Comparison of ENCODE assay signal across 14 cellular contexts in the genomic region with DNA sequence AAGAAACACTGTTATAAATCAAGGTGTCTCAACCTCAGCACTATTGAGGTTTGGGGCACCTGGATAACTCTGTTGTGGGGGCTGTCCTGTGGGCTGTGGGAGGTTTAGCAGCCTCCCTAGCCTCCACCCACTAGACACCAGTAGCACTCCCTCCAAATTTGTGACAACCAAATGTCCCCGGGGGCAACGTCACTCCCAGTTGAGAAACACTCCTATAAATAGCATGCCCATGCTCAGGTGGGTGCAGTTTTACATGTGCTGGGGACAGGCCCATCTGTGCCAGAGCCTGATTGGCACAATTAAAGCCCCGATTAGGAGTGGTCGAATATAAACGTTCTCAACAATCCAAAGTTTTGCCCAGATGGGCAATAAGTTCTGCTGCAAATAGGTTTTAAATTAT.
DNase-seq lines count a peak whose midpoint lies in the region; ATAC-seq and TF ChIP-seq lines count a peak whose summit lies in the region.
"Had no signal": no experiment of that assay in that cellular context is flagged by ENCODE, and none has a peak within 500 bp of the region (broad histone marks: within the 10 kb centered on the region; RNA-seq: fewer than 3 reads in every experiment).

No MANE protein-coding gene starts in this region.

- H3K27ac Mint-ChIP-seq in T-helper 17 cell = no peak overlapping the region
- H3K27ac Mint-ChIP-seq: B cell; CD4-positive, alpha-beta memory T cell had no signal

- 23 to 28% (median 26%) methylated on average over 5 of the region's 5 CpGs for WGBS in psoas muscle, 3 donors

- DNase-seq in DMS 273 (lab: John Stamatoyannopoulos, UW; ENCODE audit: unreplicated experiment) (peak; percentile 36), adipocyte (ENCODE audit: low read depth) (no peak), psoas muscle (peak; percentile 47 to 59), T-helper 17 cell (no peak)
- DNase-seq: CD4-positive, alpha-beta memory T cell; GF-D8 had no signal

- peak overlapping the region; percentile 74 for H3K9ac ChIP-seq in adipocyte (ENCODE audit: low read length)
- H3K9ac ChIP-seq: KMS-11 had no signal

- H3K4me3 ChIP-seq in HEK293 (ENCODE audit: low read depth, low read length) (no peak overlapping the region), adipocyte (ENCODE audit: low read length) (no peak overlapping the region), psoas muscle (no peak overlapping the region)

- H3K9me3 ChIP-seq in HEK293 (ENCODE audit: control insufficient read depth, insufficient read depth, low read depth, low read length) = no peaks in the 10 kb centered on the region
- no peaks in the 10 kb centered on the region for H3K9me3 ChIP-seq in adipocyte (ENCODE audit: control insufficient read depth, low read length)
- H3K9me3 ChIP-seq in psoas muscle = no peaks in the 10 kb centered on the region
- no peaks in the 10 kb centered on the region for H3K9me3 ChIP-seq in T-helper 17 cell (ENCODE audit: control insufficient read depth, low read length, poor library complexity, severe bottlenecking)

- H3K27ac ChIP-seq in HEK293 (ENCODE audit: extremely low read depth, low read depth, low read length) (no peak overlapping the region), psoas muscle (peak overlapping the region; percentile 84)
- H3K27ac ChIP-seq: C4-2B, KMS-11 had no signal

- H3K4me1 Mint-ChIP-seq in T-helper 17 cell = no peaks in the 10 kb centered on the region
- H3K4me1 Mint-ChIP-seq: B cell; CD4-positive, alpha-beta memory T cell had no signal

- H3K36me3 ChIP-seq in HEK293 (ENCODE audit: control insufficient read depth in 2 of 2, insufficient read depth in 1 of 2, low read length in 2 of 2) = no peaks in the 10 kb centered on the region
- no peaks in the 10 kb centered on the region for H3K36me3 ChIP-seq in adipocyte (ENCODE audit: control insufficient read depth, insufficient read depth, low read length, severe bottlenecking)
- no peaks in the 10 kb centered on the region for H3K36me3 ChIP-seq in psoas muscle (ENCODE audit: insufficient read depth in 1 of 2, low read depth in 1 of 2)

- H3K27me3 Mint-ChIP-seq in T-helper 17 cell = peaks cover 10% of the 10 kb centered on the region
- H3K27me3 Mint-ChIP-seq: CD4-positive, alpha-beta memory T cell had no signal

- POLR2A ChIA-PET in HEK293 (lab: Yijun Ruan, JAX) = no interaction called here

- intact Hi-C loops in psoas muscle (cut with DNase I) = loop anchor here in 1 of 2 donors (5.0 kb wide), 1 partner anchor 41 kb away; no protein-coding TSS in a partner anchor

- ATAC-seq in psoas muscle (peak; percentile 72 to 88 (median 85)), HG03354 (IDR thresholded peaks at IDR 0.05; ENCODE audit: poor library complexity, severe bottlenecking, unreplicated experiment) (no peak), HG02981 (IDR thresholded peaks at IDR 0.05; ENCODE audit: unreplicated experiment) (no peak), GM21367 (IDR thresholded peaks at IDR 0.05; ENCODE audit: unreplicated experiment) (no peak), T-helper 17 cell (no peak)
- ATAC-seq: HCT116 had no signal

- no peak overlapping the region for H3K4me3 Mint-ChIP-seq in T-helper 17 cell
- H3K4me3 Mint-ChIP-seq: B cell; CD4-positive, alpha-beta memory T cell had no signal

- no peaks in the 10 kb centered on the region for H3K36me3 Mint-ChIP-seq in T-helper 17 cell (ENCODE audit: low read depth)
- H3K36me3 Mint-ChIP-seq: CD4-positive, alpha-beta memory T cell had no signal

- TF ChIP-seq CTCF in HEK293 (tag by site-specific recombination; IDR thresholded peaks at IDR 0.05) (no peak), psoas muscle (IDR thresholded peaks at IDR 0.05) (no peak)

- H3K4me1 ChIP-seq in HEK293 (ENCODE audit: control insufficient read depth, insufficient read depth, low read length) (no peaks in the 10 kb centered on the region), adipocyte (ENCODE audit: control insufficient read depth, insufficient read depth, low read length) (peaks cover 33% of the 10 kb centered on the region), psoas muscle (peaks cover 42% of the 10 kb centered on the region)

- H3K27me3 ChIP-seq in adipocyte (replicated peaks; ENCODE audit: control insufficient read depth, insufficient read depth, low read length) (no peaks in the 10 kb centered on the region), psoas muscle (ENCODE audit: insufficient read depth in 3 of 3, low read length in 2 of 3) (no peaks in the 10 kb centered on the region)

- CTCF ChIA-PET in HEK293 (lab: Yijun Ruan, JAX) = interaction anchor here (0.6 to 1.2 kb wide), 3 partner anchors 43 to 69 kb away, joined by 4 to 5 read pairs (median 4); no protein-coding TSS in a partner anchor

TF ChIP-seq in HEK293, 187 proteins besides CTCF, POLR2A, EP300 and RAD21:
- TF ChIP-seq ZNF10 (tag by site-specific recombination; IDR thresholded peaks at IDR 0.05) = no peak
- peak; percentile 44; the same call in 1 of the 2 replicates for TF ChIP-seq EGR2 (tag by site-specific recombination; IDR thresholded peaks at IDR 0.05; ENCODE audit: low read depth)
- TF ChIP-seq ZFHX2 (tag by site-specific recombination; conservative IDR thresholded peaks at IDR 0.05) = peak; percentile 39
- TF ChIP-seq ZNF548 (tag by site-specific recombination; IDR thresholded peaks at IDR 0.05) = no peak

Comparison
In these comparisons a context has a peak if more than half of its experiments do, and no peak if none do; other contexts are left out.
1. DNase-seq: peak in DMS 273 (single experiment) and psoas muscle (2 of 2); none in adipocyte (single experiment) and T-helper 17 cell (0 of 3).
2. ATAC-seq: peak in psoas muscle (4 of 4); none in HG03354 (single experiment), HG02981 (single experiment), GM21367 (single experiment) and T-helper 17 cell (single experiment).